In the genomic region with DNA sequence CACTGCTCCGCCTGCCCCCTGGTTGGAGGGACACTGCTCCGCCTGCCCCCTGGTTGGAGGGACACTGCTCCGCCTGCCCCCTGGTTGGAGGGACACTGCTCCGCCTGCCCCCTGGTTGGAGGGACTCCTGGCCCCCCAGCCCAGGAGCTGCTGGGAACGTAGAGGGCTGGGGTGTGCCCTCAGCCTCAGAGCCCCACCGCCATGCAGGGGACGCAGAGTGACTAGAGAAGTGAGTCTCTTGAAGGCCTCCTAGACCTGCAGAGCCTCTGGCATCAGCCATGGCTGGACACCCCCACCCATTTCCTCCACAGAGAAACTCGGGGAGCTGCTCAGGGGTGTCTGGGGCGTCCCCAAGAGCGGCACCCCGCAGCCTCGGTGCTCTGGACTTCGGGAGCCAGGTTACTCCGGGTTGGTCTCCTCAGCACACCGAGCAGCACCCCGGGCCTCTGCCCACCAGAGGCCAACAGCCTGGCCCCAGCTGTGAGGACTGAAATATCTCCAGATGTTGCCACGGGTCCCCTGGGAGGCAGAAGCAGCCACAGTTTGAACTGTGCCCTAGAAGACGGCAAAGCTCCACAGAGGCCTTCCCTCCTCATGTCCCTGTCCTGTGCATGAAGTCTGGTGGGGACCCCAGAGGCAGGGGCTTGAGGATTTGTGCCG, we compare ENCODE assay signal across 22 cellular contexts.
"Had no signal": no experiment of that assay in that cellular context is flagged by ENCODE, and none has a peak within 500 bp of the region (broad histone marks: within the 10 kb centered on the region; RNA-seq: fewer than 3 reads in every experiment).

No MANE protein-coding gene starts in this region.

- H3K4me1 ChIP-seq: tibial nerve, uterus had no signal

- H3K36me3 Mint-ChIP-seq: T-cell had no signal

- H3K27me3 Mint-ChIP-seq: activated naive CD8-positive, alpha-beta T cell treated with anti-CD3 and anti-CD28 coated beads, Interleukin-2, amount 50 U/mL, for 24 hours; activated T-helper 17 cell treated with anti-CD3 and anti-CD28 coated beads, Interleukin-2, amount 50 U/mL, for 72 hours; naive thymus-derived CD4-positive, alpha-beta T cell; T-cell had no signal

- H3K4me1 Mint-ChIP-seq: activated naive CD8-positive, alpha-beta T cell treated with anti-CD3 and anti-CD28 coated beads, Interleukin-2, amount 50 U/mL, for 24 hours; activated T-helper 17 cell treated with anti-CD3 and anti-CD28 coated beads, Interleukin-2, amount 50 U/mL, for 72 hours had no signal

- H3K9me3 ChIP-seq: mucosa of descending colon, neutrophil, tibial nerve, uterus had no signal

- H3K27me3 ChIP-seq: tibial nerve, uterus had no signal

- H3K27ac Mint-ChIP-seq: activated naive CD8-positive, alpha-beta T cell treated with anti-CD3 and anti-CD28 coated beads, Interleukin-2, amount 50 U/mL, for 24 hours; activated T-helper 17 cell treated with anti-CD3 and anti-CD28 coated beads, Interleukin-2, amount 50 U/mL, for 72 hours; T-cell had no signal

- H3K9me3 Mint-ChIP-seq: activated naive CD8-positive, alpha-beta T cell treated with anti-CD3 and anti-CD28 coated beads, Interleukin-2, amount 50 U/mL, for 24 hours; activated T-helper 17 cell treated with anti-CD3 and anti-CD28 coated beads, Interleukin-2, amount 50 U/mL, for 72 hours; naive thymus-derived CD4-positive, alpha-beta T cell; T-cell had no signal

- H3K36me3 ChIP-seq: neutrophil, uterus had no signal

- ATAC-seq: activated CD4-positive, CD25-positive, alpha-beta regulatory T cell treated with anti-CD3 and anti-CD28 coated beads, Interleukin-2, amount 50 U/mL, for 24 hours; activated naive CD8-positive, alpha-beta T cell treated with anti-CD3 and anti-CD28 coated beads, Interleukin-2, amount 50 U/mL, for 24 hours; activated T-helper 17 cell treated with anti-CD3 and anti-CD28 coated beads, Interleukin-2, amount 50 U/mL, for 72 hours; esophagus mucosa; left colon; mucosa of descending colon; naive thymus-derived CD4-positive, alpha-beta T cell; T-cell had no signal

- H3K27ac ChIP-seq: neutrophil, skin epidermis, tibial nerve, uterus had no signal

- H3K4me3 ChIP-seq: mucosa of descending colon, skin epidermis, tibial nerve, uterus had no signal

- H3K4me3 Mint-ChIP-seq: activated naive CD8-positive, alpha-beta T cell treated with anti-CD3 and anti-CD28 coated beads, Interleukin-2, amount 50 U/mL, for 24 hours; activated T-helper 17 cell treated with anti-CD3 and anti-CD28 coated beads, Interleukin-2, amount 50 U/mL, for 72 hours; naive thymus-derived CD4-positive, alpha-beta T cell; T-cell had no signal

- DNase-seq: activated CD4-positive, alpha-beta T cell treated with anti-CD3 and anti-CD28 coated beads, Interleukin-2, amount 50 U/mL, for 1 hour; activated naive CD4-positive, alpha-beta T cell treated with Interleukin-2 at 50 U/mL for 16 hours; activated naive CD8-positive, alpha-beta T cell treated with anti-CD3 and anti-CD28 coated beads, Interleukin-2, amount 50 U/mL, for 24 hours; foreskin melanocyte; head of caudate nucleus; left colon; mammary epithelial cell; mucosa of descending colon; naive thymus-derived CD4-positive, alpha-beta T cell; stimulated activated CD4-positive, alpha-beta T cell treated with anti-CD3 and anti-CD28 coated beads, Interleukin-15, amount 100 ng/mL, for 24 hours; stimulated activated CD4-positive, alpha-beta T cell treated with anti-CD3 and anti-CD28 coated beads, Interleukin-4, amount 100 ng/mL, for 1 hour; stimulated activated naive CD4-positive, alpha-beta T cell treated with Interleukin-2 at 50 U/mL for 16 hours; substantia nigra; T-cell; T1000; uterus had no signal
